ENCODE assay signal across 15 cellular contexts in genomic region chr12:104299842-104300481, GRCh38. TPM values are rescaled to one million over a fixed set of nuclear protein-coding genes. Genes with fewer than 3 reads are reported as not detected.
DNase-seq lines count a peak whose midpoint lies in the region; ATAC-seq and TF ChIP-seq lines count a peak whose summit lies in the region.
"Had no signal": no experiment of that assay in that cellular context is flagged by ENCODE, and none has a peak within 500 bp of the region (broad histone marks: within the 10 kb centered on the region; RNA-seq: fewer than 3 reads in every experiment).

No MANE protein-coding gene starts in this region.

- no peak overlapping the region for H2AFZ ChIP-seq in GM23248
- no peak overlapping the region for H2AFZ ChIP-seq in osteoblast (ENCODE audit: low read length)

- H3K9ac ChIP-seq in BLaER1 treated with 17β-estradiol and CSF1 and Interleukin-3, amounts not matched to agents 10 nM and 100 nM, result no peak overlapping the region; a peak in 1 of 22 replicates
- H3K9ac ChIP-seq in GM23248, result no peak overlapping the region

- TF ChIP-seq CTCF in ascending aorta (IDR thresholded peaks at IDR 0.05), result no peak
- TF ChIP-seq CTCF in osteoblast (IDR thresholded peaks at IDR 0.05; ENCODE audit: extremely low read depth, low read depth, low read length), result no peak
- TF ChIP-seq CTCF in vagina (IDR thresholded peaks at IDR 0.05), result no peak

- H4K20me1 ChIP-seq in BLaER1 treated with 17β-estradiol and CSF1 and Interleukin-3, amounts not matched to agents 10 nM and 100 nM, result peaks cover 82 to 100% (median 100%) of the 10 kb centered on the region in 11 experiments; a peak in 21 of 22 replicates
- H4K20me1 ChIP-seq in GM23248 (ENCODE audit: insufficient read depth) (peaks cover 45% of the 10 kb centered on the region), osteoblast (ENCODE audit: insufficient read depth, low read length) (peaks cover 84% of the 10 kb centered on the region)

- H3K9me2 ChIP-seq in GM23248 (ENCODE audit: insufficient read depth), result no peaks in the 10 kb centered on the region

- H3K79me2 ChIP-seq in GM23248 (ENCODE audit: insufficient read depth) (peaks cover 98% of the 10 kb centered on the region), osteoblast (ENCODE audit: insufficient read depth, low read length) (peaks cover 94% of the 10 kb centered on the region)

- peak overlapping the region in 4 of 11 experiments; percentile 18 to 49 (median 31); a peak in 6 of 22 replicates for H3K27ac ChIP-seq in BLaER1 treated with 17β-estradiol and CSF1 and Interleukin-3, amounts not matched to agents 10 nM and 100 nM
- H3K27ac ChIP-seq in GM23248 (peak overlapping the region; percentile 26), ascending aorta (peak overlapping the region; percentile 41 to 43), osteoblast (ENCODE audit: low read depth, low read length) (peak overlapping the region; percentile 48), vagina (no peak overlapping the region)
- H3K27ac ChIP-seq: body of pancreas, ovary had no signal

- DNase-seq in GM23248 (no peak), ascending aorta (ENCODE audit: low spot score in 2 of 2) (no peak), osteoblast (ENCODE audit: insufficient read length, low spot score, missing footprints) (no peak), vagina (ENCODE audit: extremely low spot score in 2 of 2) (no peak), NCI-H82 (lab: John Stamatoyannopoulos, UW) (no peak), mesenteric fat pad (ENCODE audit: low spot score) (no peak), left cardiac atrium (no peak)
- DNase-seq: activated CD4-positive, alpha-beta T cell treated with anti-CD3 and anti-CD28 coated beads, Interleukin-2, amount 10 ng/mL, durations not matched to agents 24 days and 14 days; activated naive CD4-positive, alpha-beta T cell treated with Interleukin-2 at 50 U/mL for 16 hours; AML-193; body of pancreas; dermis blood vessel endothelial cell; NCI-H1436 treated with DMSO at 0.1 percent for 48 hours; ovary had no signal

- WGBS in GM23248 (ENCODE audit: low coverage in 1 of 2, low lambda C conversion rate in 2 of 2, missing lambda C conversion rate in 2 of 2), 2 experiments, result 82 to 84% methylated on average over 6 of the region's 6 CpGs

- ATAC-seq in left cardiac atrium, result no peak
- ATAC-seq: body of pancreas had no signal

- intact Hi-C loops in ascending aorta (cut with DNase I) (loop anchor here (5.0 kb wide), 1 partner anchor 83 kb away; the partner anchor contains the start of gene TXNRD1), vagina (cut with DNase I) (loop anchor here (5.0 kb wide), 1 partner anchor 83 kb away; the partner anchor contains the start of gene TXNRD1), left cardiac atrium (cut with DNase I) (loop anchor here in 1 of 2 donors (10.0 kb wide), 1 partner anchor 85 kb away; the partner anchor contains the start of gene TXNRD1)

- peaks cover 81% of the 10 kb centered on the region for H3F3A ChIP-seq in GM23248 (ENCODE audit: insufficient read depth)

- peak overlapping the region; percentile 38 to 70 (median 51); a peak in 21 of 22 replicates for H3K4me2 ChIP-seq in BLaER1 treated with 17β-estradiol and CSF1 and Interleukin-3, amounts not matched to agents 10 nM and 100 nM
- H3K4me2 ChIP-seq in GM23248 (ENCODE audit: unreplicated experiment) (no peak overlapping the region), osteoblast (ENCODE audit: insufficient read depth, low read length) (peak overlapping the region; percentile 25)

- no peaks in the 10 kb centered on the region; a peak in 1 of 22 replicates for H3K9me3 ChIP-seq in BLaER1 treated with 17β-estradiol and CSF1 and Interleukin-3, amounts not matched to agents 10 nM and 100 nM (replicated peaks in 1 of 11)
- H3K9me3 ChIP-seq in GM23248 (ENCODE audit: low read depth) (no peaks in the 10 kb centered on the region), ascending aorta (no peaks in the 10 kb centered on the region), osteoblast (ENCODE audit: low read depth, low read length) (no peaks in the 10 kb centered on the region), vagina (no peaks in the 10 kb centered on the region)
- H3K9me3 ChIP-seq: body of pancreas, ovary had no signal

- no peak overlapping the region for H3K4me3 ChIP-seq in BLaER1 treated with 17β-estradiol and CSF1 and Interleukin-3, amounts not matched to agents 10 nM and 100 nM
- H3K4me3 ChIP-seq in GM23248, result no peak overlapping the region
- no peak overlapping the region for H3K4me3 ChIP-seq in ascending aorta
- H3K4me3 ChIP-seq in osteoblast (ENCODE audit: insufficient read depth, low read length), result no peak overlapping the region
- H3K4me3 ChIP-seq in vagina, result no peak overlapping the region
- H3K4me3 ChIP-seq: body of pancreas, ovary had no signal

- peaks cover 51 to 84% (median 65%) of the 10 kb centered on the region in 10 experiments for H3K4me1 ChIP-seq in BLaER1 treated with 17β-estradiol and CSF1 and Interleukin-3, amounts not matched to agents 10 nM and 100 nM
- H3K4me1 ChIP-seq in GM23248 (ENCODE audit: insufficient read depth) (peaks cover 46% of the 10 kb centered on the region), ascending aorta (peaks cover 15 to 57% of the 10 kb centered on the region in 2 donors), osteoblast (ENCODE audit: insufficient read depth, low read length) (peaks cover 62% of the 10 kb centered on the region), vagina (peaks cover 66% of the 10 kb centered on the region)

- peaks cover 45 to 99% (median 84%) of the 10 kb centered on the region in 11 experiments for H3K36me3 ChIP-seq in BLaER1 treated with 17β-estradiol and CSF1 and Interleukin-3, amounts not matched to agents 10 nM and 100 nM
- peaks cover 65% of the 10 kb centered on the region for H3K36me3 ChIP-seq in GM23248 (ENCODE audit: low read depth)
- H3K36me3 ChIP-seq in ascending aorta, result peaks cover 18 to 48% of the 10 kb centered on the region in 2 donors
- H3K36me3 ChIP-seq in osteoblast (ENCODE audit: insufficient read depth, low read length), result peaks cover 81% of the 10 kb centered on the region
- H3K36me3 ChIP-seq in vagina, result peaks cover 0 to 7% of the 10 kb centered on the region in 2 donors
- H3K36me3 ChIP-seq: ovary had no signal

- no peak for TF ChIP-seq POLR2A in vagina (IDR thresholded peaks at IDR 0.05)

- in situ Hi-C loops in GM23248 (cut with MboI), result no loop called here

- no peaks in the 10 kb centered on the region for H3K27me3 ChIP-seq in BLaER1 treated with 17β-estradiol and CSF1 and Interleukin-3, amounts not matched to agents 10 nM and 100 nM
- no peaks in the 10 kb centered on the region for H3K27me3 ChIP-seq in GM23248 (replicated peaks; ENCODE audit: insufficient read depth)
- H3K27me3 ChIP-seq in ascending aorta, result no peaks in the 10 kb centered on the region
- no peaks in the 10 kb centered on the region for H3K27me3 ChIP-seq in osteoblast (ENCODE audit: insufficient read depth, low read length)
- no peaks in the 10 kb centered on the region for H3K27me3 ChIP-seq in vagina
- H3K27me3 ChIP-seq: body of pancreas, ovary had no signal

RNA-seq across cellular contexts. Expression of gene EID3, which starts 3.6 kb away (rescaled TPM):
- total RNA-seq in GM23248 (2014; rRNA removed; shearing (Covaris generic)), result 6.9 and 9.0 TPM in 2 replicates
- 5.3 and 5.7 TPM in 2 replicates for polyA plus RNA-seq in GM23248 (2016; fragmentation: Nextera tagmentation; extraction: Ambion mirVana)
- total RNA-seq in ascending aorta (1.4 TPM), osteoblast (14.4 and 19.2 TPM in 2 replicates), vagina (9.1 TPM), mesenteric fat pad (8.2 TPM), left cardiac atrium (1 to 10 TPM; 1.6 to 1.7 TPM)
